Comparison of ENCODE assay signal across 13 cellular contexts in genomic region chr4:102610007-102610406, GRCh38.
DNase-seq lines count a peak whose midpoint lies in the region; ATAC-seq and TF ChIP-seq lines count a peak whose summit lies in the region.
"Had no signal": no experiment of that assay in that cellular context is flagged by ENCODE, and none has a peak within 500 bp of the region (broad histone marks: within the 10 kb centered on the region; RNA-seq: fewer than 3 reads in every experiment).

No MANE protein-coding gene starts in this region.

- no peaks in the 10 kb centered on the region for H3K4me1 ChIP-seq in cardiac muscle cell (ENCODE audit: low read depth)
- H3K4me1 ChIP-seq in heart right ventricle: peaks cover 0 to 19% (median 1%) of the 10 kb centered on the region in 9 donors

- POLR2A ChIA-PET in WTC11 (lab: Charles Lee): no interaction called here

- H3K9me3 ChIP-seq in cardiac muscle cell (ENCODE audit: low read depth): no peaks in the 10 kb centered on the region
- H3K9me3 ChIP-seq in heart right ventricle: no peaks in the 10 kb centered on the region
- H3K9me3 ChIP-seq: left lung had no signal

- no peak overlapping the region for H3K4me3 Mint-ChIP-seq in stimulated activated naive B cell treated with anti-CD40 and anti-IgM and Interleukin-4, amounts not matched to agents 10 μg/mL and 1 μg/mL and 100 μg/mL, for 72 hours
- no peak overlapping the region for H3K4me3 Mint-ChIP-seq in WTC11

- peak overlapping the region; percentile 48 for H3K27ac Mint-ChIP-seq in stimulated activated naive B cell treated with anti-CD40 and anti-IgM and Interleukin-4, amounts not matched to agents 10 μg/mL and 1 μg/mL and 100 μg/mL, for 72 hours
- H3K27ac Mint-ChIP-seq in WTC11: no peak overlapping the region

- H3K27ac ChIP-seq in cardiac muscle cell (no peak overlapping the region), heart right ventricle (no peak overlapping the region), substantia nigra (ENCODE audit: low read depth, low read length, poor library complexity, severe bottlenecking) (no peak overlapping the region)
- H3K27ac ChIP-seq: left lung had no signal

- no peak for ATAC-seq in heart right ventricle
- no peak for ATAC-seq in stimulated activated naive B cell treated with anti-CD40 and anti-IgM and Interleukin-4, amounts not matched to agents 10 μg/mL and 1 μg/mL and 100 μg/mL, for 72 hours (replicated peaks)
- ATAC-seq in WTC11: no peak
- ATAC-seq: left lung had no signal

- peak in 1 of 2 donors; percentile 25 for DNase-seq in cardiac muscle cell (ENCODE audit: low read depth in 1 of 2, low spot score in 1 of 2)
- DNase-seq in heart right ventricle: no peak
- DNase-seq in NAMALWA (ENCODE audit: low spot score): peak; percentile 51
- peak; percentile 22 to 24 for DNase-seq in cardiac fibroblast (ENCODE audit: low read depth in 2 of 2)
- no peak for DNase-seq in stimulated activated naive B cell treated with anti-CD40 and anti-IgM and Interleukin-4, amounts not matched to agents 10 μg/mL and 1 μg/mL and 100 μg/mL, for 72 hours
- no peak for DNase-seq in substantia nigra (lab: John Stamatoyannopoulos, UW)
- DNase-seq in WTC11 (ENCODE audit: low spot score): no peak
- no peak for DNase-seq in NCI-H1105 treated with DMSO at 0.1 percent for 48 hours (lab: John Stamatoyannopoulos, UW)
- DNase-seq: activated CD4-positive, CD25-positive, alpha-beta regulatory T cell treated with anti-CD3 and anti-CD28 coated beads, Interleukin-2, amount 50 U/mL, for 72 hours; GF-D8; left lung; NCI-H226; stimulated activated CD4-positive, alpha-beta T cell treated with anti-CD3 and anti-CD28 coated beads, Interleukin-1b, Interleukin-23, amount 100 ng/mL, for 48 hours had no signal

- CTCF ChIA-PET in WTC11 (lab: Charles Lee): interaction anchor here (1.7 to 2.6 kb wide), 2 partner anchors 14 to 31 kb away, joined by 6 to 12 read pairs; no protein-coding TSS in a partner anchor

- peaks cover 29 to 55% of the 10 kb centered on the region in 2 donors for H3K4me1 Mint-ChIP-seq in stimulated activated naive B cell treated with anti-CD40 and anti-IgM and Interleukin-4, amounts not matched to agents 10 μg/mL and 1 μg/mL and 100 μg/mL, for 72 hours
- H3K4me1 Mint-ChIP-seq in WTC11: peaks cover 20% of the 10 kb centered on the region

- peaks cover 67 to 82% of the 10 kb centered on the region in 2 donors for H3K36me3 Mint-ChIP-seq in stimulated activated naive B cell treated with anti-CD40 and anti-IgM and Interleukin-4, amounts not matched to agents 10 μg/mL and 1 μg/mL and 100 μg/mL, for 72 hours
- H3K36me3 Mint-ChIP-seq in WTC11: peaks cover 3% of the 10 kb centered on the region; the same call in 1 of the 2 replicates

- H3K27me3 Mint-ChIP-seq in stimulated activated naive B cell treated with anti-CD40 and anti-IgM and Interleukin-4, amounts not matched to agents 10 μg/mL and 1 μg/mL and 100 μg/mL, for 72 hours: no peaks in the 10 kb centered on the region
- H3K27me3 Mint-ChIP-seq in WTC11 (ENCODE audit: low read depth): no peaks in the 10 kb centered on the region

- peaks cover 0 to under 1% of the 10 kb centered on the region in 2 donors for H3K9me3 Mint-ChIP-seq in stimulated activated naive B cell treated with anti-CD40 and anti-IgM and Interleukin-4, amounts not matched to agents 10 μg/mL and 1 μg/mL and 100 μg/mL, for 72 hours
- peaks cover 4% of the 10 kb centered on the region; the same call in 1 of the 2 replicates for H3K9me3 Mint-ChIP-seq in WTC11

- no peak overlapping the region for H3K4me3 ChIP-seq in cardiac muscle cell
- no peak overlapping the region for H3K4me3 ChIP-seq in heart right ventricle
- H3K4me3 ChIP-seq in cardiac fibroblast (replicated peaks in 1 of 2; ENCODE audit: low read depth in 2 of 2, low read length in 2 of 2): no peak overlapping the region
- H3K4me3 ChIP-seq: left lung had no signal

- intact Hi-C loops in heart right ventricle (cut with DNase I): loop anchor here in 4 of 10 donors (5.0 to 10.0 kb wide), 4 partner anchors 108 to 487 kb away; partner anchors contain the start of genes BDH2 (in 1 of the 4) and NFKB1 (in 1 of the 4)

- H3K27me3 ChIP-seq in cardiac muscle cell (no peaks in the 10 kb centered on the region), heart right ventricle (no peaks in the 10 kb centered on the region)
- H3K27me3 ChIP-seq: left lung had no signal

- peaks cover 45% of the 10 kb centered on the region for H3K36me3 ChIP-seq in cardiac muscle cell
- H3K36me3 ChIP-seq in heart right ventricle: peaks cover 0 to 100% (median 64%) of the 10 kb centered on the region in 9 donors

- TF ChIP-seq CTCF in cardiac muscle cell (IDR thresholded peaks at IDR 0.05; ENCODE audit: low read depth, low read length): peak; percentile 31
- TF ChIP-seq CTCF in heart right ventricle (IDR thresholded peaks at IDR 0.05): peak in 4 of 9 donors; percentile 11 to 28 (median 21)
- TF ChIP-seq CTCF in cardiac fibroblast (IDR thresholded peaks at IDR 0.05; ENCODE audit: low read depth, low read length): peak; percentile 41
- no peak for TF ChIP-seq CTCF in WTC11 (IDR thresholded peaks at IDR 0.05)

TF ChIP-seq in WTC11, 78 proteins besides CTCF, POLR2A, EP300 and RAD21:
- no peak for TF ChIP-seq ZNF671 (CRISPR knock-in tag; IDR thresholded peaks at IDR 0.05)
- TF ChIP-seq ZNF219 (CRISPR knock-in tag; IDR thresholded peaks at IDR 0.05; ENCODE audit: borderline replicate concordance): no peak
- no peak for TF ChIP-seq AR (CRISPR knock-in tag; IDR thresholded peaks at IDR 0.05)

Comparison
In these comparisons a context has a peak if more than half of its experiments do, and no peak if none do; other contexts are left out.
1. DNase-seq: peak in NAMALWA (single experiment) and cardiac fibroblast (2 of 2); none in heart right ventricle (0 of 2), stimulated activated naive B cell treated with anti-CD40 and anti-IgM and Interleukin-4, amounts not matched to agents 10 μg/mL and 1 μg/mL and 100 μg/mL, for 72 hours (single experiment), substantia nigra (0 of 49), WTC11 (single experiment) and NCI-H1105 treated with DMSO at 0.1 percent for 48 hours (single experiment).